ENCODE assay signal across 30 cellular contexts in the genomic region with DNA sequence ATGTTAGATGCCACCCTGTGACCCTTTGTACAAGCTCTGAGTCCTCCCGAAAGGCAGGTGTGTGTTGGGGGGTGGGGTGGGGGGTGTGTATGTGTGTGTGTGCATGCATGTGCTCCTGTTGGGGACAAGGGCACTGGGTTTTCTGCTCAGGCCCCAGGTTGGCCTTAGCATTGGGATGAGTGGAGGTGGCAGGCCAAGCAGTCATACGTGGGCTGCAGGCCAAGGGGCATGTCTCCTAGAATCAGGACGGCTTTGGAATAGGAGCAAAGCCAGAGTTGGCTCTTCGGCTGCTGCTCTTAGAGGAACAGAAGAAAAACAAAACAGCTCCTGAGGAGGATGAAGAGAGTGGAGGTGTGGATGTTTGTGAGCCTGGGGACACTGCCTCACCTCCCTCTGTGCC.
"Had no signal": no experiment of that assay in that cellular context is flagged by ENCODE, and none has a peak within 500 bp of the region (broad histone marks: within the 10 kb centered on the region; RNA-seq: fewer than 3 reads in every experiment).

No MANE protein-coding gene starts in this region.

- H3K79me2 ChIP-seq: hepatocyte had no signal

- H3K4me1 Mint-ChIP-seq: activated CD4-positive, alpha-beta T cell treated with anti-CD3 and anti-CD28 coated beads for 36 hours; activated naive CD4-positive, alpha-beta T cell treated with anti-CD3 and anti-CD28 coated beads, Interleukin-2, amount 10 ng/mL, durations not matched to agents 7 days and 5 days; activated naive CD8-positive, alpha-beta T cell treated with anti-CD3 and anti-CD28 coated beads, Interleukin-2, amount 10 ng/mL, durations not matched to agents 7 days and 5 days; central memory CD8-positive, alpha-beta T cell; naive B cell had no signal

- DNase-seq: activated CD4-positive, alpha-beta T cell treated with anti-CD3 and anti-CD28 coated beads for 36 hours; activated CD4-positive, alpha-beta T cell treated with anti-CD3 and anti-CD28 coated beads, Interleukin-2, amount 50 U/mL, for 48 hours; activated CD4-positive, CD25-positive, alpha-beta regulatory T cell; activated CD8-positive, alpha-beta memory T cell treated with anti-CD3 and anti-CD28 coated beads for 24 hours; activated CD8-positive, alpha-beta memory T cell treated with anti-CD3 and anti-CD28 coated beads, Interleukin-2, amount 50 U/mL, for 4 hours; activated effector memory CD4-positive, alpha-beta T cell treated with anti-CD3 and anti-CD28 coated beads, Interleukin-2, amount 50 U/mL, for 16 hours; activated naive CD4-positive, alpha-beta T cell treated with anti-CD3 and anti-CD28 coated beads, Interleukin-2, amount 10 ng/mL, durations not matched to agents 7 days and 5 days; activated naive CD8-positive, alpha-beta T cell treated with anti-CD3 and anti-CD28 coated beads, Interleukin-2, amount 10 ng/mL, durations not matched to agents 7 days and 5 days; activated T-cell treated with anti-CD3 and anti-CD28 coated beads, Interleukin-2, amount 50 U/mL, for 1 hour; amniotic stem cell; islet precursor cell; naive B cell; occipital lobe; right lobe of liver; stimulated activated CD4-positive, alpha-beta T cell treated with anti-CD3 and anti-CD28 coated beads, Interleukin-12 subunit alpha, Interleukin-12 subunit beta, amount 100 ng/mL, for 4 hours; stimulated activated CD4-positive, alpha-beta T cell treated with anti-CD3 and anti-CD28 coated beads, Interleukin-4, amount 100 ng/mL, for 1 hour; substantia nigra; T-cell; upper lobe of left lung had no signal

- ATAC-seq: activated CD4-positive, alpha-beta T cell treated with anti-CD3 and anti-CD28 coated beads for 36 hours; right lobe of liver; T-cell had no signal

- H3K9me3 Mint-ChIP-seq: activated naive CD4-positive, alpha-beta T cell treated with anti-CD3 and anti-CD28 coated beads, Interleukin-2, amount 10 ng/mL, durations not matched to agents 7 days and 5 days; activated naive CD8-positive, alpha-beta T cell treated with anti-CD3 and anti-CD28 coated beads, Interleukin-2, amount 10 ng/mL, durations not matched to agents 7 days and 5 days; activated T-helper 1 cell treated with anti-CD3 and anti-CD28 coated beads, Interleukin-12 subunit alpha, Interleukin-12 subunit beta, Interleukin-2, Interleukin-4 antibody, amounts not matched to agents 30 ng/mL and 10 ng/mL and 1 ng/mL, durations not matched to agents 14 hours and 24 hours and 36 hours; central memory CD8-positive, alpha-beta T cell; dendritic cell treated with granulocyte-macrophage colony-stimulating factor and Interleukin-4, amounts not matched to agents 40 ng/mL and 50 ng/mL, for 4 days; mesothelial cell of epicardium; stimulated activated naive CD8-positive, alpha-beta T cell treated with anti-CD3 and anti-CD28 coated beads, Interleukin-15, Interleukin-2, amounts not matched to agents 100 ng/mL and 50 ng/mL, for 24 hours; T-cell; T-helper 2 cell treated with Interferon-gamma antibody and Interleukin-4, amounts not matched to agents 5 μg/mL and 100 μg/mL, for 36 hours had no signal

- H3K9me3 ChIP-seq: esophagus muscularis mucosa, right lobe of liver, upper lobe of left lung, vagina had no signal

- H3K36me3 Mint-ChIP-seq: activated naive CD4-positive, alpha-beta T cell treated with anti-CD3 and anti-CD28 coated beads, Interleukin-2, amount 10 ng/mL, durations not matched to agents 7 days and 5 days; activated naive CD8-positive, alpha-beta T cell treated with anti-CD3 and anti-CD28 coated beads, Interleukin-2, amount 10 ng/mL, durations not matched to agents 7 days and 5 days; mesothelial cell of epicardium; naive B cell; T-cell had no signal

- H3K36me3 ChIP-seq: esophagus muscularis mucosa, right lobe of liver, upper lobe of left lung, vagina had no signal

- H3K4me2 ChIP-seq: hepatocyte had no signal

- H3K4me3 ChIP-seq: esophagus muscularis mucosa, hepatocyte, right lobe of liver, skin epidermis, upper lobe of left lung, vagina had no signal

- H3K27ac ChIP-seq: esophagus muscularis mucosa, hepatocyte, right lobe of liver, skin epidermis, upper lobe of left lung, vagina had no signal

- H2AFZ ChIP-seq: hepatocyte had no signal

- H3K27me3 ChIP-seq: esophagus muscularis mucosa, hepatocyte, right lobe of liver, upper lobe of left lung, vagina had no signal

- H3K27ac Mint-ChIP-seq: activated CD4-positive, alpha-beta T cell treated with anti-CD3 and anti-CD28 coated beads for 36 hours; activated naive CD4-positive, alpha-beta T cell treated with anti-CD3 and anti-CD28 coated beads, Interleukin-2, amount 10 ng/mL, durations not matched to agents 7 days and 5 days; activated naive CD8-positive, alpha-beta T cell treated with anti-CD3 and anti-CD28 coated beads, Interleukin-2, amount 10 ng/mL, durations not matched to agents 7 days and 5 days; activated T-helper 1 cell treated with anti-CD3 and anti-CD28 coated beads, Interleukin-12 subunit alpha, Interleukin-12 subunit beta, Interleukin-2, Interleukin-4 antibody, amounts not matched to agents 30 ng/mL and 10 ng/mL and 1 ng/mL, durations not matched to agents 14 hours and 24 hours and 36 hours; dendritic cell treated with granulocyte-macrophage colony-stimulating factor and Interleukin-4, amounts not matched to agents 40 ng/mL and 50 ng/mL, for 4 days; mesothelial cell of epicardium; naive B cell; stimulated activated naive CD8-positive, alpha-beta T cell treated with anti-CD3 and anti-CD28 coated beads, Interleukin-15, Interleukin-2, amounts not matched to agents 100 ng/mL and 50 ng/mL, for 24 hours; T-cell; T-helper 2 cell treated with Interferon-gamma antibody and Interleukin-4, amounts not matched to agents 5 μg/mL and 100 μg/mL, for 36 hours had no signal

- H3K4me3 Mint-ChIP-seq: activated CD4-positive, alpha-beta T cell treated with anti-CD3 and anti-CD28 coated beads for 36 hours; activated naive CD4-positive, alpha-beta T cell treated with anti-CD3 and anti-CD28 coated beads, Interleukin-2, amount 10 ng/mL, durations not matched to agents 7 days and 5 days; activated naive CD8-positive, alpha-beta T cell treated with anti-CD3 and anti-CD28 coated beads, Interleukin-2, amount 10 ng/mL, durations not matched to agents 7 days and 5 days; activated T-helper 1 cell treated with anti-CD3 and anti-CD28 coated beads, Interleukin-12 subunit alpha, Interleukin-12 subunit beta, Interleukin-2, Interleukin-4 antibody, amounts not matched to agents 30 ng/mL and 10 ng/mL and 1 ng/mL, durations not matched to agents 14 hours and 24 hours and 36 hours; central memory CD8-positive, alpha-beta T cell; dendritic cell treated with granulocyte-macrophage colony-stimulating factor and Interleukin-4, amounts not matched to agents 40 ng/mL and 50 ng/mL, for 4 days; mesothelial cell of epicardium; neural crest cell; stimulated activated naive CD8-positive, alpha-beta T cell treated with anti-CD3 and anti-CD28 coated beads, Interleukin-15, Interleukin-2, amounts not matched to agents 100 ng/mL and 50 ng/mL, for 24 hours; T-cell; T-helper 2 cell treated with Interferon-gamma antibody and Interleukin-4, amounts not matched to agents 5 μg/mL and 100 μg/mL, for 36 hours had no signal

- H3K4me1 ChIP-seq: upper lobe of left lung had no signal
